Comparison of ENCODE assay signal across 17 cellular contexts in genomic region chr12:52027085-52027843, GRCh38. TPM values are rescaled to one million over a fixed set of nuclear protein-coding genes. Genes with fewer than 3 reads are reported as not detected.
DNase-seq lines count a peak whose midpoint lies in the region; ATAC-seq, FAIRE-seq and TF ChIP-seq lines count a peak whose summit lies in the region.
"Had no signal": no experiment of that assay in that cellular context is flagged by ENCODE, and none has a peak within 500 bp of the region (broad histone marks: within the 10 kb centered on the region; RNA-seq: fewer than 3 reads in every experiment).

No MANE protein-coding gene starts in this region.

- peak overlapping the region; percentile 80 for H2BK12ac ChIP-seq in H1 (ENCODE audit: low read depth, low read length)

- no peak overlapping the region for H3K56ac ChIP-seq in H1 (replicated peaks; ENCODE audit: insufficient read length, low read depth, low read length)

- no peak overlapping the region for H2BK5ac ChIP-seq in H1 (ENCODE audit: low read depth, low read length)

- H4K5ac ChIP-seq in H1 (ENCODE audit: insufficient read length, low read depth, low read length): no peak overlapping the region

- peak overlapping the region; percentile 45 for H4K8ac ChIP-seq in H1 (ENCODE audit: extremely low read depth, insufficient read depth, low read length)

- H3K9me3 Mint-ChIP-seq in HFFc6: no peaks in the 10 kb centered on the region
- H3K9me3 Mint-ChIP-seq: activated naive CD8-positive, alpha-beta T cell treated with anti-CD3 and anti-CD28 coated beads, Interleukin-2, amount 50 U/mL, for 24 hours; activated T-cell treated with anti-CD3 and anti-CD28 coated beads, Interleukin-2, amount 50 U/mL, for 72 hours; effector memory CD8-positive, alpha-beta T cell; type B pancreatic cell had no signal

- POLR2A ChIA-PET in HEK293 (lab: Yijun Ruan, JAX): interaction anchor here (2.4 to 3.1 kb wide), 2 partner anchors 24 to 42 kb away, joined by 8 to 24 read pairs; partner anchors contain the start of genes ATG101 and NR4A1
- POLR2A ChIA-PET in H1 (lab: Charles Lee; ENCODE audit: partially characterized antibody): interaction anchor here (0.6 to 13.1 kb wide), 9 partner anchors 12 to 97 kb away, joined by 3 to 82 read pairs (median 4); partner anchors contain the start of genes ATG101 and SMIM41

- no peak for TF ChIP-seq POLR2A in H1 (IDR thresholded peaks at IDR 0.05; ENCODE audit: control extremely low read depth in 1 of 2, low read depth in 2 of 2, low read length in 2 of 2)

- H4K20me1 ChIP-seq in H1 (replicated peaks in 1 of 2; ENCODE audit: control insufficient read depth in 1 of 2, insufficient read depth in 2 of 2, low read length in 2 of 2) (no peaks in the 10 kb centered on the region), neural cell (ENCODE audit: insufficient read depth) (no peaks in the 10 kb centered on the region)

- H4K91ac ChIP-seq in H1 (replicated peaks; ENCODE audit: insufficient read length, low read length): peak overlapping the region; percentile 61

- H3F3A ChIP-seq in neural cell (ENCODE audit: insufficient read depth, low read length, poor library complexity, severe bottlenecking): no peaks in the 10 kb centered on the region

- H3K18ac ChIP-seq in H1 (ENCODE audit: extremely low read depth, low read length): no peak overlapping the region

- H3K23ac ChIP-seq in H1 (ENCODE audit: insufficient read length): no peak overlapping the region

- H3K9me3 ChIP-seq in HEK293 (ENCODE audit: control insufficient read depth, insufficient read depth, low read depth, low read length) (no peaks in the 10 kb centered on the region), H1 (ENCODE audit: insufficient read depth in 2 of 2, low read depth in 1 of 2, low read length in 1 of 2) (no peaks in the 10 kb centered on the region), neural cell (ENCODE audit: low read length) (no peaks in the 10 kb centered on the region)

- no peak overlapping the region for H2BK20ac ChIP-seq in H1 (ENCODE audit: low read length)

- H3K27me3 ChIP-seq in H1 (replicated peaks in 1 of 4; ENCODE audit: control insufficient read depth in 3 of 4, extremely low read depth in 1 of 4, insufficient read depth in 3 of 4, low read length in 3 of 4) (peaks cover 2 to 17% (median 9%) of the 10 kb centered on the region in 4 experiments), neural cell (ENCODE audit: insufficient read depth, low read depth, low read length) (peaks cover 16% of the 10 kb centered on the region)

- ATAC-seq in GM21526 (IDR thresholded peaks at IDR 0.05; ENCODE audit: low FRiP score, unreplicated experiment): no peak
- ATAC-seq: activated naive CD8-positive, alpha-beta T cell treated with anti-CD3 and anti-CD28 coated beads, Interleukin-2, amount 50 U/mL, for 24 hours; activated T-cell treated with anti-CD3 and anti-CD28 coated beads, Interleukin-2, amount 50 U/mL, for 72 hours; effector memory CD8-positive, alpha-beta T cell; SK-N-SH treated with all-trans-retinoic acid at 6 μM for 48 hours had no signal

- no peak overlapping the region for H3K27ac ChIP-seq in HEK293 (ENCODE audit: extremely low read depth, low read depth, low read length)
- no peak overlapping the region for H3K27ac ChIP-seq in H1 (ENCODE audit: low read depth, low read length)
- H3K27ac ChIP-seq in neural cell (ENCODE audit: low read length): no peak overlapping the region
- H3K27ac ChIP-seq: PC-9 had no signal

- H3K4ac ChIP-seq in H1 (replicated peaks; ENCODE audit: insufficient read length, low read depth, low read length): no peak overlapping the region

- H3K36me3 ChIP-seq in HEK293 (ENCODE audit: control insufficient read depth in 2 of 2, insufficient read depth in 1 of 2, low read length in 2 of 2) (no peaks in the 10 kb centered on the region), H1 (ENCODE audit: control insufficient read depth in 2 of 4, insufficient read depth in 4 of 4, low read length in 3 of 4) (no peaks in the 10 kb centered on the region), neural cell (ENCODE audit: insufficient read depth, low read length) (no peaks in the 10 kb centered on the region)

- no peak overlapping the region for H2BK120ac ChIP-seq in H1 (replicated peaks; ENCODE audit: low read depth, low read length)

- no peak for FAIRE-seq in H1 (lab: Jason Lieb, UNC)

- H3K4me1 ChIP-seq in HEK293 (ENCODE audit: control insufficient read depth, insufficient read depth, low read length): peaks cover 7% of the 10 kb centered on the region
- H3K4me1 ChIP-seq in H1 (replicated peaks in 1 of 4; ENCODE audit: control insufficient read depth in 3 of 4, insufficient read depth in 4 of 4, low read length in 3 of 4): peaks cover 2 to 26% (median 10%) of the 10 kb centered on the region in 4 experiments; a peak in 6 of 7 replicates

- H3K4me2 ChIP-seq in H1 (ENCODE audit: insufficient read depth in 1 of 2, low read depth in 2 of 2, low read length in 2 of 2): no peak overlapping the region
- H3K4me2 ChIP-seq in neural cell (ENCODE audit: low read length): no peak overlapping the region
- H3K4me2 ChIP-seq: PC-9 had no signal

- TF ChIP-seq EP300 in H1 (IDR thresholded peaks at IDR 0.05; ENCODE audit: borderline replicate concordance in 1 of 2, low read depth in 2 of 2, low read length in 2 of 2) (no peak), neural cell (conservative IDR thresholded peaks at IDR 0.05; ENCODE audit: poor library complexity, severe bottlenecking) (no peak)

- peaks cover 1% of the 10 kb centered on the region for H3K27me3 Mint-ChIP-seq in HFFc6 (ENCODE audit: insufficient read depth)
- H3K27me3 Mint-ChIP-seq: activated naive CD8-positive, alpha-beta T cell treated with anti-CD3 and anti-CD28 coated beads, Interleukin-2, amount 50 U/mL, for 24 hours; effector memory CD8-positive, alpha-beta T cell had no signal

- H2AK5ac ChIP-seq in H1 (ENCODE audit: low read depth, low read length): 0 out of 2 replicates have a peak overlapping the region, but pooled peaks have one; percentile 78

- no peak overlapping the region for H3K14ac ChIP-seq in H1 (ENCODE audit: insufficient read length)

- H3K4me1 Mint-ChIP-seq in HFFc6 (ENCODE audit: low read depth): peaks cover 29% of the 10 kb centered on the region

- H3K4me3 ChIP-seq in HEK293 (ENCODE audit: low read depth, low read length) (no peak overlapping the region), H1 (ENCODE audit: extremely low read depth in 1 of 4, insufficient read depth in 2 of 4, low read depth in 3 of 4, low read length in 4 of 4) (no peak overlapping the region), neural cell (ENCODE audit: low read length) (no peak overlapping the region)
- H3K4me3 ChIP-seq: PC-9 had no signal

- TF ChIP-seq CTCF in HEK293 (tag by site-specific recombination; IDR thresholded peaks at IDR 0.05): no peak
- no peak for TF ChIP-seq CTCF in H1 (IDR thresholded peaks at IDR 0.05; ENCODE audit: control extremely low read depth in 1 of 3, insufficient read depth in 1 of 3, low read depth in 1 of 3, low read length in 3 of 3)
- no peak for TF ChIP-seq CTCF in neural cell (IDR thresholded peaks at IDR 0.05; ENCODE audit: poor library complexity, severe bottlenecking)
- TF ChIP-seq CTCF in HFFc6 (IDR thresholded peaks at IDR 0.05): no peak

- CTCF ChIA-PET in HEK293 (lab: Yijun Ruan, JAX): interaction anchor here (0.6 to 16.1 kb wide), 11 partner anchors 12 to 141 kb away, joined by 3 to 794 read pairs (median 76); partner anchors contain the start of genes ATG101, SMIM41 and TAMALIN
- CTCF ChIA-PET in H1 (lab: Charles Lee; ENCODE audit: partially characterized antibody): interaction anchor here (0.6 to 22.7 kb wide), 13 partner anchors 14 to 1303 kb away, joined by 3 to 1249 read pairs (median 9); partner anchors contain the start of genes ATG101, NR4A1, SMIM41 and TAMALIN

- WGBS in H1 (ENCODE audit: extremely low coverage in 1 of 2, insufficient coverage in 1 of 2, insufficient read length in 1 of 2, insufficient replicate concordance in 2 of 2, low coverage in 1 of 2, low lambda C conversion rate in 2 of 2, missing lambda C conversion rate in 1 of 2), 2 experiments: 72% methylated on average over 8 of the region's 12 CpGs; no CpG with 5 or more reads in 1 of the 2 experiments

- H3K79me1 ChIP-seq in H1 (ENCODE audit: low read depth, low read length): no peaks in the 10 kb centered on the region

- H2AFZ ChIP-seq in H1 (ENCODE audit: low read length): no peak overlapping the region
- no peak overlapping the region for H2AFZ ChIP-seq in neural cell (ENCODE audit: low read depth, low read length)
- H2AFZ ChIP-seq: PC-9 had no signal

- H3K9me2 ChIP-seq in neural cell (ENCODE audit: insufficient read depth, low read length): no peaks in the 10 kb centered on the region

- H2BK15ac ChIP-seq in H1 (ENCODE audit: low read length): peak overlapping the region; percentile 81; the same call in 1 of the 2 replicates

- H3K36me3 Mint-ChIP-seq in HFFc6 (ENCODE audit: low read depth): no peaks in the 10 kb centered on the region
- H3K36me3 Mint-ChIP-seq: type B pancreatic cell had no signal

- H3K9ac ChIP-seq in H1 (replicated peaks in 1 of 4; ENCODE audit: extremely low read depth in 1 of 4, low read depth in 3 of 4, low read length in 3 of 4): no peak overlapping the region
- H3K9ac ChIP-seq in neural cell (ENCODE audit: low read length): peak overlapping the region; percentile 5

- DNase-seq in H1 (ENCODE audit: low read depth in 1 of 2, low spot score in 2 of 2) (no peak), HFFc6 (no peak), AG08395 (ENCODE audit: low spot score) (no peak)
- DNase-seq: activated CD4-positive, alpha-beta T cell treated with anti-CD3 and anti-CD28 coated beads, Interleukin-2, amount 50 U/mL, for 48 hours; activated naive CD8-positive, alpha-beta T cell treated with anti-CD3 and anti-CD28 coated beads, Interleukin-2, amount 50 U/mL, for 24 hours; activated T-cell treated with anti-CD3 and anti-CD28 coated beads, Interleukin-2, amount 50 U/mL, for 72 hours; caudate nucleus; effector memory CD8-positive, alpha-beta T cell; Kasumi-1; PC-9 had no signal

- peaks cover 7% of the 10 kb centered on the region for H3K23me2 ChIP-seq in H1 (ENCODE audit: low read depth, low read length)

- no peak for TF ChIP-seq RAD21 in H1 (IDR thresholded peaks at IDR 0.05 in 1 of 2, conservative IDR thresholded peaks at IDR 0.05 in 1 of 2; ENCODE audit: low read depth in 2 of 2, low read length in 2 of 2)
- no peak for TF ChIP-seq RAD21 in neural cell (conservative IDR thresholded peaks at IDR 0.05)

- H3K79me2 ChIP-seq in H1 (ENCODE audit: control insufficient read depth in 1 of 2, insufficient read depth in 2 of 2, low read length in 2 of 2) (no peaks in the 10 kb centered on the region), neural cell (replicated peaks; ENCODE audit: insufficient read depth, low read length) (no peaks in the 10 kb centered on the region)

- H3K27ac Mint-ChIP-seq in HFFc6: no peak overlapping the region
- H3K27ac Mint-ChIP-seq: activated naive CD8-positive, alpha-beta T cell treated with anti-CD3 and anti-CD28 coated beads, Interleukin-2, amount 50 U/mL, for 24 hours; activated T-cell treated with anti-CD3 and anti-CD28 coated beads, Interleukin-2, amount 50 U/mL, for 72 hours; effector memory CD8-positive, alpha-beta T cell had no signal

- H3K4me3 Mint-ChIP-seq in HFFc6: no peak overlapping the region
- H3K4me3 Mint-ChIP-seq: activated naive CD8-positive, alpha-beta T cell treated with anti-CD3 and anti-CD28 coated beads, Interleukin-2, amount 50 U/mL, for 24 hours; activated T-cell treated with anti-CD3 and anti-CD28 coated beads, Interleukin-2, amount 50 U/mL, for 72 hours; effector memory CD8-positive, alpha-beta T cell had no signal

RNA-seq across cellular contexts. Expression of gene TAMALIN, which starts 20.5 kb away (rescaled TPM):
- total RNA-seq in H1 (2021; fragmentation: NEBNext Ultra II Directional; extraction: Animal tissue kit (Norgen Biotek cat#: 25700)): 4.1 and 4.9 TPM in 2 replicates
- polyA plus RNA-seq in H1 (2011; rRNA removed) (2.6 and 3.2 TPM in 2 replicates), neural cell (5.4 and 6.1 TPM in 2 replicates)
- polyA plus RNA-seq in H1 (2011; cell fraction: cytosol; rRNA removed): 3.5 TPM
- 4.6 TPM for polyA plus RNA-seq in H1 (2011; cell fraction: nucleus; rRNA removed)
- 3.1 to 5.3 TPM (median 5.1 TPM) in 4 replicates for polyA plus RNA-seq in H1 (2012, experiment 1 of 2)
- polyA plus RNA-seq in H1 (2012, experiment 2 of 2): 7.8 TPM
- polyA plus RNA-seq in H1 (2013, experiment 1 of 2): 2.1 TPM
- 2.2 TPM for polyA plus RNA-seq in H1 (2013, experiment 2 of 2)
- polyA minus RNA-seq in H1 (2011; rRNA and poly(A)+ RNA removed): 2.1 and 5.8 TPM in 2 replicates
- polyA minus RNA-seq in H1 (2011; cell fraction: cytosol; rRNA and poly(A)+ RNA removed): 4.4 TPM
- 6.3 TPM for polyA minus RNA-seq in H1 (2011; cell fraction: nucleus; rRNA and poly(A)+ RNA removed)
- polyA minus RNA-seq in neural cell: 2.2 and 2.4 TPM in 2 replicates
- total RNA-seq in HFFc6 (2021; fragmentation: NEBNext Ultra II Directional; extraction: Animal tissue kit (Norgen Biotek cat#: 25700)): under 1 TPM; 0.24 to 1.00 (median 0.69) TPM
- total RNA-seq: NCI-H460, PC-9 had no signal

RNA-seq across cellular contexts. Expression of gene NR4A1, which starts 24.0 kb away (rescaled TPM):
- 18.7 and 19.3 TPM in 2 replicates for total RNA-seq in H1 (2021; fragmentation: NEBNext Ultra II Directional; extraction: Animal tissue kit (Norgen Biotek cat#: 25700))
- polyA plus RNA-seq in H1 (2011; rRNA removed) (23.3 and 36.0 TPM in 2 replicates), neural cell (3.4 and 6.1 TPM in 2 replicates)
- 17.3 TPM for polyA plus RNA-seq in H1 (2011; cell fraction: cytosol; rRNA removed)
- polyA plus RNA-seq in H1 (2011; cell fraction: nucleus; rRNA removed): 42.1 TPM
- polyA plus RNA-seq in H1 (2012, experiment 1 of 2): 13.7 to 17.2 TPM (median 14.8 TPM) in 4 replicates
- polyA plus RNA-seq in H1 (2012, experiment 2 of 2): 12.5 TPM
- polyA plus RNA-seq in H1 (2013, experiment 1 of 2): 19.7 TPM
- polyA plus RNA-seq in H1 (2013, experiment 2 of 2): 19.0 TPM
- 5.1 and 8.0 TPM in 2 replicates for polyA minus RNA-seq in H1 (2011; rRNA and poly(A)+ RNA removed)
- polyA minus RNA-seq in H1 (2011; cell fraction: cytosol; rRNA and poly(A)+ RNA removed): 14.5 TPM
- 11.1 TPM for polyA minus RNA-seq in H1 (2011; cell fraction: nucleus; rRNA and poly(A)+ RNA removed)
- polyA minus RNA-seq in neural cell: 5.0 and 7.3 TPM in 2 replicates
- 10 to 100 TPM; 10.3 to 46.6 (median 43.6) TPM for total RNA-seq in HFFc6 (2021; fragmentation: NEBNext Ultra II Directional; extraction: Animal tissue kit (Norgen Biotek cat#: 25700))

RNA-seq across cellular contexts. Expression of gene ATG101, which starts 42.5 kb away (rescaled TPM):
- total RNA-seq in H1 (2021; fragmentation: NEBNext Ultra II Directional; extraction: Animal tissue kit (Norgen Biotek cat#: 25700)): 48.9 and 49.8 TPM in 2 replicates
- polyA plus RNA-seq in H1 (2011; rRNA removed): 55.9 and 64.9 TPM in 2 replicates
- polyA plus RNA-seq in H1 (2011; cell fraction: cytosol; rRNA removed): 105 TPM
- polyA plus RNA-seq in H1 (2011; cell fraction: nucleus; rRNA removed): 55.5 TPM
- 46.4 to 65.2 TPM (median 63.9 TPM) in 4 replicates for polyA plus RNA-seq in H1 (2012, experiment 1 of 2)
- 60.3 TPM for polyA plus RNA-seq in H1 (2012, experiment 2 of 2)
- polyA plus RNA-seq in H1 (2013, experiment 1 of 2): 25.2 TPM
- polyA plus RNA-seq in H1 (2013, experiment 2 of 2): 27.1 TPM
- polyA minus RNA-seq in H1 (2011; rRNA and poly(A)+ RNA removed): 44.4 and 61.4 TPM in 2 replicates
- polyA minus RNA-seq in H1 (2011; cell fraction: cytosol; rRNA and poly(A)+ RNA removed): 20.8 TPM
- 15.7 TPM for polyA minus RNA-seq in H1 (2011; cell fraction: nucleus; rRNA and poly(A)+ RNA removed)
- polyA plus RNA-seq in neural cell: 53.9 and 55.6 TPM in 2 replicates
- 32.5 and 40.2 TPM in 2 replicates for polyA minus RNA-seq in neural cell
- 10 to 100 TPM; 62.1 to 73.6 (median 66.6) TPM for total RNA-seq in HFFc6 (2021; fragmentation: NEBNext Ultra II Directional; extraction: Animal tissue kit (Norgen Biotek cat#: 25700))

RNA-seq across cellular contexts. Expression of gene SMIM41, which starts 52.2 kb away (rescaled TPM):
- 0.28 and 0.31 TPM in 2 replicates for total RNA-seq in H1 (2021; fragmentation: NEBNext Ultra II Directional; extraction: Animal tissue kit (Norgen Biotek cat#: 25700))
- polyA plus RNA-seq in H1 (2011; rRNA removed): 0.91 and 0.98 TPM in 2 replicates
- 0.66 TPM for polyA plus RNA-seq in H1 (2011; cell fraction: cytosol; rRNA removed)
- polyA plus RNA-seq in H1 (2011; cell fraction: nucleus; rRNA removed): 0.74 TPM
- polyA plus RNA-seq in H1 (2012, experiment 1 of 2): 0.20 to 0.56 TPM (median 0.46 TPM) in 3 of 4 replicates, not detected in the other
- 0.42 TPM for polyA plus RNA-seq in H1 (2012, experiment 2 of 2)
- 0.08 TPM for polyA plus RNA-seq in H1 (2013, experiment 1 of 2)
- 0.07 TPM for polyA plus RNA-seq in H1 (2013, experiment 2 of 2)
- polyA minus RNA-seq in H1 (2011; rRNA and poly(A)+ RNA removed): 0.54 TPM in 1 of 2 replicates, not detected in the other
- polyA minus RNA-seq in H1 (2011; cell fraction: cytosol; rRNA and poly(A)+ RNA removed): not detected
- polyA minus RNA-seq in H1 (2011; cell fraction: nucleus; rRNA and poly(A)+ RNA removed): 0.70 TPM
- polyA plus RNA-seq in neural cell: not detected in 2 replicates
- polyA minus RNA-seq in neural cell: not detected in 2 replicates
- not detected for total RNA-seq in HFFc6 (2021; fragmentation: NEBNext Ultra II Directional; extraction: Animal tissue kit (Norgen Biotek cat#: 25700))
- total RNA-seq: activated T-cell treated with anti-CD3 and anti-CD28 coated beads, Interleukin-2, amount 50 U/mL, for 72 hours; lung microvascular endothelial cell; PC-9 had no signal
